In the genomic region with DNA sequence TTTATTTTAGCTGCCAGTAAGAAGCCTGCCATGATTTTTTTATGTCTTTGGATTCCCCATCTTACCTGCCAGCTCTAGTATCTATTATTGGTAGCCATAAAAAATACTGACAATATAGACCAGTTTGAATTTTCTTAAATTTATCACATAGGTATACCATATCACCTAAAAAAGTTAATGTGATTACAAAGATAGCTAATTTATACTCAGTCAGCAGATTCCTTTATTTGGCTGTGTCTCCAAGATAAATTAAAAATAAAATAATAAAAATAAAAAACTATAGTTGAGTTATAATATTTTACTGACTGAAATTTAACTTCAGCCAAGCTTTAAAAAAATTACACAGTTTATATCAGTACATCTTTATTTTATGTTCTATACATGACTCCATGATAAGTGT, we compare ENCODE assay signal across 33 cellular contexts.
"Had no signal": no experiment of that assay in that cellular context is flagged by ENCODE, and none has a peak within 500 bp of the region (broad histone marks: within the 10 kb centered on the region; RNA-seq: fewer than 3 reads in every experiment).

No MANE protein-coding gene starts in this region.

- FAIRE-seq: astrocyte, bronchial epithelial cell, TTC549 had no signal

- H3K36me3 ChIP-seq: adrenal gland, cardiac muscle cell had no signal

- DNase-seq: activated B cell treated with CpG ODN at 0.5 μM for 24 hours; activated CD4-positive, alpha-beta memory T cell treated with anti-CD3 and anti-CD28 coated beads, Interleukin-2, amount 10 ng/mL, durations not matched to agents 7 days and 5 days; activated CD4-positive, alpha-beta T cell treated with anti-CD3 and anti-CD28 coated beads for 1 hour; activated CD4-positive, alpha-beta T cell treated with anti-CD3 and anti-CD28 coated beads for 36 hours; activated CD4-positive, alpha-beta T cell treated with anti-CD3 and anti-CD28 coated beads for 48 hours; activated CD4-positive, alpha-beta T cell treated with anti-CD3 and anti-CD28 coated beads, Interleukin-2, amount 10 ng/mL, durations not matched to agents 7 days and 5 days; activated CD4-positive, alpha-beta T cell treated with anti-CD3 and anti-CD28 coated beads, Interleukin-2, amount 50 U/mL, for 48 hours; activated CD8-positive, alpha-beta memory T cell treated with anti-CD3 and anti-CD28 coated beads for 24 hours; activated CD8-positive, alpha-beta memory T cell treated with anti-CD3 and anti-CD28 coated beads, Interleukin-2, amount 10 ng/mL, durations not matched to agents 7 days and 5 days; activated CD8-positive, alpha-beta memory T cell treated with anti-CD3 and anti-CD28 coated beads, Interleukin-2, amount 50 U/mL, for 48 hours; activated CD8-positive, alpha-beta T cell treated with anti-CD3 and anti-CD28 coated beads, Interleukin-2, amount 10 ng/mL, durations not matched to agents 7 days and 5 days; activated effector memory CD4-positive, alpha-beta T cell treated with Interleukin-2 at 50 U/mL for 16 hours; activated gamma-delta T cell; activated naive CD4-positive, alpha-beta T cell treated with anti-CD3 and anti-CD28 coated beads for 36 hours; activated naive CD4-positive, alpha-beta T cell treated with anti-CD3 and anti-CD28 coated beads, Interleukin-2, amount 50 U/mL, for 16 hours; activated naive CD8-positive, alpha-beta T cell treated with anti-CD3 and anti-CD28 coated beads for 36 hours; activated T-cell treated with anti-CD3 and anti-CD28 coated beads, Interleukin-2, amount 50 U/mL, for 24 hours; activated T-cell treated with anti-CD3 and anti-CD28 coated beads, Interleukin-2, amount 50 U/mL, for 48 hours; adrenal gland; amniotic stem cell; aorta; body of pancreas; caudate nucleus; cerebellar nuclear complex; T-helper 1 cell; T-helper 2 cell; T-helper 9 cell had no signal

- H3K9me3 ChIP-seq: adrenal gland, body of pancreas had no signal

- H3K27ac ChIP-seq: adrenal gland, body of pancreas, VCaP had no signal

- H3K27me3 ChIP-seq: adrenal gland, body of pancreas, cardiac muscle cell had no signal

- H3K4me3 ChIP-seq: adrenal gland, body of pancreas, cardiac muscle cell had no signal

- ATAC-seq: activated CD4-positive, alpha-beta T cell treated with anti-CD3 and anti-CD28 coated beads for 36 hours; activated CD8-positive, alpha-beta memory T cell treated with anti-CD3 and anti-CD28 coated beads, Interleukin-2, amount 10 ng/mL, durations not matched to agents 7 days and 5 days; activated CD8-positive, alpha-beta T cell treated with anti-CD3 and anti-CD28 coated beads, Interleukin-2, amount 10 ng/mL, durations not matched to agents 7 days and 5 days; activated naive CD4-positive, alpha-beta T cell treated with anti-CD3 and anti-CD28 coated beads, Interleukin-2, amount 50 U/mL, for 72 hours; body of pancreas had no signal
